Comparison of ENCODE assay signal across 27 cellular contexts in the genomic region with DNA sequence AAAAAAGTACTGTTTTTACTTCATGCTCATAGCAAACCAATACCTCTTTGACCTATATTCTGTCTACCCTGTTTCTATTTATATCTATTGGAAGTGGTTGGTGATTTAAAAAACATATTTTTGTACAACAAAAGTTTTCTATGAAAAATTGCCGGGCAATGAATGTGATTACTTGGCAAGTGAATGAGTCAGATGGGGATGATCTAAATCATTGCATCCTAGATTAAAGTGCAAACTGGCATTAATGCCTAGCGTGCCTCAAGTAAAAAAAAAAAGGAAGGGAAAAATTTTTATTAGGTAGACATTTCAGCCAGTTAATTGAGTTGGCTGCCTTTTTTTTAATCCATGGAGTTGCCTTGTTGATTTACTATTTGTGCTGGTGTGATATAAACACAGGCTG.
"Had no signal": no experiment of that assay in that cellular context is flagged by ENCODE, and none has a peak within 500 bp of the region (broad histone marks: within the 10 kb centered on the region; RNA-seq: fewer than 3 reads in every experiment).

No MANE protein-coding gene starts in this region.

- H3K27ac ChIP-seq: body of pancreas, coronary artery, foreskin keratinocyte, tibial artery had no signal

- H3K27ac Mint-ChIP-seq: activated naive CD8-positive, alpha-beta T cell; nephron progenitor cell had no signal

- H3K4me3 Mint-ChIP-seq: activated naive CD8-positive, alpha-beta T cell; nephron progenitor cell had no signal

- DNase-seq: activated CD4-positive, alpha-beta T cell treated with anti-CD3 and anti-CD28 coated beads for 1 hour; activated CD8-positive, alpha-beta memory T cell treated with anti-CD3 and anti-CD28 coated beads for 24 hours; activated CD8-positive, alpha-beta memory T cell treated with anti-CD3 and anti-CD28 coated beads, Interleukin-2, amount 50 U/mL, for 48 hours; activated gamma-delta T cell treated with Interleukin-2 at 50 U/mL for 16 hours; activated T-cell treated with anti-CD3 and anti-CD28 coated beads, Interleukin-2, amount 50 U/mL, for 48 hours; amygdala; body of pancreas; central memory CD4-positive, alpha-beta T cell; foreskin keratinocyte; glutamatergic neuron; hypothalamus; kidney; midbrain; nephron progenitor cell; nucleus accumbens; stimulated activated CD4-positive, alpha-beta T cell treated with anti-CD3 and anti-CD28 coated beads, Interleukin-12 subunit alpha, Interleukin-12 subunit beta, amount 100 ng/mL, for 4 hours; stimulated activated CD4-positive, alpha-beta T cell treated with anti-CD3 and anti-CD28 coated beads, Interleukin-1b, Interleukin-23, amount 100 ng/mL, for 48 hours; stimulated activated CD8-positive, alpha-beta memory T cell treated with anti-CD3 and anti-CD28 coated beads, Interleukin-4, amount 100 ng/mL, for 48 hours; stimulated activated naive CD4-positive, alpha-beta T cell; SW 1271; T-helper 2 cell; tibial artery had no signal

- H3K27me3 ChIP-seq: body of pancreas, foreskin keratinocyte, tibial artery had no signal

- H3K36me3 Mint-ChIP-seq: activated naive CD8-positive, alpha-beta T cell had no signal

- H3K36me3 ChIP-seq: tibial artery had no signal

- H3K9me3 ChIP-seq: body of pancreas, tibial artery had no signal

- H3K9me3 Mint-ChIP-seq: nephron progenitor cell had no signal

- H3K4me3 ChIP-seq: body of pancreas, coronary artery, lung, tibial artery had no signal

- H3K4me1 ChIP-seq: body of pancreas, foreskin keratinocyte had no signal

- FAIRE-seq: endometrium, kidney had no signal

- ATAC-seq: body of pancreas, foreskin keratinocyte, left lobe of liver had no signal
